ENCODE assay signal across 25 cellular contexts in the genomic region with DNA sequence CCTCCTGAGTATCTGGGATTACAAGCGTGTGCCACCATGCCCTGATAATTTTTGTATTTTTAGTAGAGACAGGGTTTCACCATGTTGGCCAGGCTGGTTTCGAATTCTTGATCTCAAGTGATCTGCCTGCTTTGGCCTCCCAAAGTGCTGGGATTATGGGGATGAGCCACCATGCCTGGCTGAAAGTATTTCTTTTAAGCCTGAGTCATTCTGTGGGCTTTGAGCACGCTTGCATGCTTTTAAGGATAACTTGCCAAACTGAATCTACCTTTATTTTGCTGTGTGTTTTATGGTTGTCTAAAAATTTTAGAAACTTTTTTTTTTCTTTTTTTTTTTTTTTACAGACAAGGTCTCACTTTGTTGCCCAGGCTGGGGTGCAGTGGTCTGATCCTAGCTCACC.
"Had no signal": no experiment of that assay in that cellular context is flagged by ENCODE, and none has a peak within 500 bp of the region (broad histone marks: within the 10 kb centered on the region; RNA-seq: fewer than 3 reads in every experiment).

No MANE protein-coding gene starts in this region.

- H3K27me3 ChIP-seq: dorsolateral prefrontal cortex, gastrocnemius medialis, heart right ventricle, right atrium auricular region, testis, tibial artery, vagina had no signal

- DNase-seq: dorsolateral prefrontal cortex; effector CD4-positive, alpha-beta T cell; foreskin fibroblast; gastrocnemius medialis; glutamatergic neuron; heart right ventricle; hippocampal formation; islet precursor cell; left ventricle myocardium superior; lower lobe of right lung; naive thymus-derived CD8-positive, alpha-beta T cell; nephron progenitor cell; nucleus accumbens; stimulated activated CD4-positive, alpha-beta T cell treated with anti-CD3 and anti-CD28 coated beads, Interleukin-2, amount 100 ng/mL, for 24 hours; stimulated activated CD4-positive, alpha-beta T cell treated with anti-CD3 and anti-CD28 coated beads, Interleukin-4, amount 100 ng/mL, for 24 hours; stimulated activated naive CD4-positive, alpha-beta T cell treated with Interleukin-2 at 50 U/mL for 16 hours; substantia nigra; testis; tibial artery had no signal

- H3K27ac ChIP-seq: dorsolateral prefrontal cortex, gastrocnemius medialis, heart right ventricle, lower lobe of right lung, prostate gland, right atrium auricular region, testis, tibial artery, vagina had no signal

- H3K4me3 ChIP-seq: dorsolateral prefrontal cortex, gastrocnemius medialis, heart right ventricle, lower lobe of right lung, prostate gland, right atrium auricular region, testis, tibial artery, vagina had no signal

- H3K36me3 ChIP-seq: gastrocnemius medialis, heart right ventricle, lower lobe of right lung, prostate gland, right atrium auricular region, tibial artery, vagina had no signal

- H3K9me3 ChIP-seq: gastrocnemius medialis, heart right ventricle, lower lobe of right lung, prostate gland, right atrium auricular region, testis, tibial artery, vagina had no signal

- H3K4me1 ChIP-seq: gastrocnemius medialis, lower lobe of right lung, prostate gland, right atrium auricular region, testis had no signal

- ATAC-seq: gastrocnemius medialis; heart right ventricle; left ventricle myocardium superior; lower lobe of right lung; naive thymus-derived CD8-positive, alpha-beta T cell; sciatic nerve; stimulated activated effector memory CD8-positive, alpha-beta T cell treated with anti-CD3 and anti-CD28 coated beads, Interleukin-12 subunit alpha, Interleukin-12 subunit beta, amount 100 ng/mL, for 72 hours had no signal

- FAIRE-seq: colon had no signal
